In the genomic region with DNA sequence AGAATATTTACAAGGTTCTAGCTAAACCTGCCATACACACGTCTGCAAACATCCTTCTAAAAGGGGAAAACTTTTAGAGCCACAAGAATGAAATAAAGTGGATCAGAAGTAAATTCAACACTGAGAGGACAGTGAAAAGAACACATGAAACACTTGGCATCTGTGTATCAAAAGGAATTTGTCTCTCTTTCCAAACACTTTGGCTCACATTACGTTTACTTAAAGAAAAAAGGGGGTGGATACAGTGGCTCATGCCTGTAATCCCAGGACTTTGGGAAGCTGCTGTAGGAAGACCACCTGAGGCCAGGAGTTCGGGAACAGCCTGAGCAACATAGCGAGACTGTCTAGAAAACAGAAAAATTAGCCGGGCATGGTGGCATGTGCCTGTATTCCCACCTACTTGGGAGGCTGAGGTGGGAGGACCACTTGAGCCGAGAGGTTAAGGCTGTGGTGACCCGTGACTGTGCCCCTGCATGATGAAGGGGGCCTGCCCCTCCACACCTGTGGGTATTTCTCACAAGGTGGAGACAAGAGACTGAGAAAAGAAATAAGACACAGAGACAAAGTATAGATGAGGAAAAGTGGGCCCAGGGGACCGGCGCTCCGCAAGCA, we compare ENCODE assay signal across 1 cellular context.
TF ChIP-seq lines count a peak whose summit lies in the region.

No MANE protein-coding gene starts in this region.

TF ChIP-seq in GM23338, 12 proteins besides CTCF, POLR2A, EP300 and RAD21 (continued from another document):
- TF ChIP-seq REST (IDR thresholded peaks at IDR 0.05; ENCODE audit: unreplicated experiment) (no peak), ETS1 (IDR thresholded peaks at IDR 0.05) (no peak), POLR2AphosphoS5 (IDR thresholded peaks at IDR 0.05; ENCODE audit: low read depth) (no peak), NANOG (IDR thresholded peaks at IDR 0.05; ENCODE audit: borderline replicate concordance) (no peak)
